8 cellular contexts compared by ENCODE assay signal in genomic region chr6:31805939-31806469, GRCh38. TPM values are rescaled to one million over a fixed set of nuclear protein-coding genes. Genes with fewer than 3 reads are reported as not detected.
DNase-seq lines count a peak whose midpoint lies in the region; ATAC-seq and TF ChIP-seq lines count a peak whose summit lies in the region.

No MANE protein-coding gene starts in this region.

- DNase-seq in GM12865 (ENCODE audit: low read depth) = no peak
- no peak for DNase-seq in cardiac fibroblast (ENCODE audit: low read depth in 2 of 2)
- no peak for DNase-seq in dermis blood vessel endothelial cell
- DNase-seq in MV-4-11 (lab: John Stamatoyannopoulos, UW) = no peak
- DNase-seq in NCI-H2171 (lab: John Stamatoyannopoulos, UW) = no peak

- peak overlapping the region; percentile 82 for H3K4me3 ChIP-seq in GM12865 (ENCODE audit: low read depth, low read length)
- H3K4me3 ChIP-seq in HUES48 (ENCODE audit: low read depth, low read length) = peak overlapping the region; percentile 95
- peak overlapping the region; percentile 65 to 82 for H3K4me3 ChIP-seq in cardiac fibroblast (replicated peaks in 1 of 2; ENCODE audit: low read depth in 2 of 2, low read length in 2 of 2)
- H3K4me3 ChIP-seq in mononuclear cell (ENCODE audit: low read length) = peak overlapping the region; percentile 79

- no peak for ATAC-seq in GM19455 (IDR thresholded peaks at IDR 0.05; ENCODE audit: unreplicated experiment)

- H3K4me1 ChIP-seq in HUES48 (ENCODE audit: control insufficient read depth, insufficient read depth, low read length) = no peaks in the 10 kb centered on the region; the same call in 1 of the 2 replicates
- H3K4me1 ChIP-seq in mononuclear cell (ENCODE audit: insufficient read depth, low read length) = peaks cover 24% of the 10 kb centered on the region

- peaks cover 25% of the 10 kb centered on the region for H3K36me3 ChIP-seq in HUES48 (ENCODE audit: control insufficient read depth, insufficient read depth, low read length)

- TF ChIP-seq CTCF in GM12865 (IDR thresholded peaks at IDR 0.05; ENCODE audit: insufficient read depth, low read depth, low read length, missing control alignments) (no peak), cardiac fibroblast (IDR thresholded peaks at IDR 0.05; ENCODE audit: low read depth, low read length) (no peak)

- H3K27ac ChIP-seq in HUES48 (ENCODE audit: low read depth, low read length) = peak overlapping the region; percentile 97

- H3K9me3 ChIP-seq in HUES48 (ENCODE audit: control insufficient read depth, insufficient read depth, low read length) (no peaks in the 10 kb centered on the region), mononuclear cell (ENCODE audit: low read depth, low read length) (no peaks in the 10 kb centered on the region)

- H3K27me3 ChIP-seq in HUES48 (ENCODE audit: control insufficient read depth, insufficient read depth, low read length) (no peaks in the 10 kb centered on the region), mononuclear cell (ENCODE audit: insufficient read depth, low read length) (no peaks in the 10 kb centered on the region)

- peak overlapping the region; percentile 95 for H3K9ac ChIP-seq in HUES48 (ENCODE audit: low read depth, low read length)

RNA-seq across cellular contexts. Expression of gene LSM2, which starts 0.8 kb away (rescaled TPM):
- total RNA-seq in mononuclear cell (15.4 TPM), dermis blood vessel endothelial cell (32.0 and 36.9 TPM in 2 replicates)

RNA-seq across cellular contexts. Expression of gene HSPA1L, which starts 9.1 kb away (rescaled TPM):
- total RNA-seq in mononuclear cell (2.7 TPM), dermis blood vessel endothelial cell (0.51 and 0.85 TPM in 2 replicates)

RNA-seq across cellular contexts. Expression of gene HSPA1A, which starts 9.3 kb away (rescaled TPM):
- 16.6 TPM for total RNA-seq in mononuclear cell
- 139 and 155 TPM in 2 replicates for total RNA-seq in dermis blood vessel endothelial cell

RNA-seq across cellular contexts. Expression of gene VARS1, which starts 10.5 kb away (rescaled TPM):
- total RNA-seq in mononuclear cell (12.3 TPM), dermis blood vessel endothelial cell (39.7 and 116 TPM in 2 replicates)

RNA-seq across cellular contexts. Expression of gene HSPA1B, which starts 21.5 kb away (rescaled TPM):
- total RNA-seq in mononuclear cell (13.3 TPM), dermis blood vessel endothelial cell (68.8 and 71.5 TPM in 2 replicates)
